Comparison of ENCODE assay signal across 8 cellular contexts in genomic region chr15:59170295-59170881, GRCh38. TPM values are rescaled to one million over a fixed set of nuclear protein-coding genes. Genes with fewer than 3 reads are reported as not detected.
DNase-seq lines count a peak whose midpoint lies in the region; ATAC-seq and TF ChIP-seq lines count a peak whose summit lies in the region.

No MANE protein-coding gene starts in this region.

- DNase-seq in Caki2 (ENCODE audit: low read depth) (peak; percentile 69), NCI-H345 treated with DMSO at 0.1 percent for 48 hours (lab: John Stamatoyannopoulos, UW; ENCODE audit: unreplicated experiment) (peak; percentile 44), endothelial cell (ENCODE audit: low spot score) (peak; percentile 19), natural killer cell (no peak), NAMALWA (ENCODE audit: low spot score) (no peak), NCI-H2227 (lab: John Stamatoyannopoulos, UW; ENCODE audit: unreplicated experiment) (no peak)

- H3K27ac Mint-ChIP-seq in endothelial cell (ENCODE audit: unreplicated experiment) (peak overlapping the region; percentile 92), natural killer cell (peak overlapping the region; percentile 51 to 72)

- no peaks in the 10 kb centered on the region for H3K9me3 Mint-ChIP-seq in endothelial cell (ENCODE audit: unreplicated experiment)
- H3K9me3 Mint-ChIP-seq in natural killer cell = no peaks in the 10 kb centered on the region

- H3K4me3 Mint-ChIP-seq in endothelial cell (ENCODE audit: unreplicated experiment) (peak overlapping the region; percentile 34), natural killer cell (no peak overlapping the region)

- TF ChIP-seq CTCF in endothelial cell (IDR thresholded peaks at IDR 0.05; ENCODE audit: unreplicated experiment) (no peak), natural killer cell (IDR thresholded peaks at IDR 0.05) (no peak)

- H3K27me3 Mint-ChIP-seq in endothelial cell (ENCODE audit: unreplicated experiment) (peaks cover 2% of the 10 kb centered on the region), natural killer cell (ENCODE audit: low read depth in 2 of 2) (peaks cover 0 to 4% of the 10 kb centered on the region in 2 donors)

- intact Hi-C loops in natural killer cell (cut with micrococcal nuclease) = no loop called here

- peaks cover 30% of the 10 kb centered on the region for H3K36me3 Mint-ChIP-seq in endothelial cell (ENCODE audit: low read depth, unreplicated experiment)
- no peaks in the 10 kb centered on the region for H3K36me3 Mint-ChIP-seq in natural killer cell

- peak in 2 of 3 donors; percentile 38 to 64 for ATAC-seq in natural killer cell
- ATAC-seq in GM18867 (IDR thresholded peaks at IDR 0.05; ENCODE audit: unreplicated experiment) = no peak
- no peak for ATAC-seq in GM18502 (IDR thresholded peaks at IDR 0.05; ENCODE audit: poor library complexity, unreplicated experiment)

- peaks cover 47% of the 10 kb centered on the region for H3K4me1 Mint-ChIP-seq in endothelial cell (ENCODE audit: unreplicated experiment)
- H3K4me1 Mint-ChIP-seq in natural killer cell = peaks cover 18 to 19% of the 10 kb centered on the region in 2 donors

- in situ Hi-C loops in Caki2 (cut with HindIII; ENCODE audit: low pct_unique_long_range_greater_than_20kb, low sequenced_read_pairs) = no loop called here

RNA-seq across cellular contexts. Expression of gene LDHAL6B, which starts 36.3 kb away (rescaled TPM):
- not detected in 2 replicates for total RNA-seq in Caki2 (2014; rRNA removed; shearing (Covaris generic); ENCODE audit: low replicate concordance)
- not detected for total RNA-seq in endothelial cell (ENCODE audit: unreplicated experiment)
- not detected for total RNA-seq in natural killer cell

Comparison
In these comparisons a context has a peak if more than half of its experiments do, and no peak if none do; other contexts are left out.
1. DNase-seq: peak in Caki2 (single experiment), NCI-H345 treated with DMSO at 0.1 percent for 48 hours (single experiment) and endothelial cell (single experiment); none in natural killer cell (single experiment), NAMALWA (single experiment) and NCI-H2227 (single experiment).
2. ATAC-seq: peak in natural killer cell (2 of 3); none in GM18867 (single experiment) and GM18502 (single experiment).